ENCODE assay signal across 14 cellular contexts in genomic region chr9:13689925-13690324, GRCh38.
DNase-seq lines count a peak whose midpoint lies in the region; ATAC-seq and TF ChIP-seq lines count a peak whose summit lies in the region.
"Had no signal": no experiment of that assay in that cellular context is flagged by ENCODE, and none has a peak within 500 bp of the region (broad histone marks: within the 10 kb centered on the region; RNA-seq: fewer than 3 reads in every experiment).

No MANE protein-coding gene starts in this region.

- H3F3A ChIP-seq in PC-9 (ENCODE audit: insufficient read depth, low read depth), result no peaks in the 10 kb centered on the region

- no peak for DNase-seq in left ventricle myocardium superior
- no peak for DNase-seq in right cardiac atrium
- DNase-seq in epithelial cell of esophagus (ENCODE audit: low read depth), result peak; percentile 19
- DNase-seq in psoas muscle, result no peak
- no peak for DNase-seq in PC-9
- no peak for DNase-seq in DMS79 treated with DMSO at 0.1 percent for 48 hours (lab: John Stamatoyannopoulos, UW)
- no peak for DNase-seq in NCI-H1417 treated with DMSO at 0.1 percent for 48 hours (lab: John Stamatoyannopoulos, UW)
- DNase-seq: 8988T; AML-193; CD4-positive, CD25-positive, alpha-beta regulatory T cell; DMS53; GM23248 had no signal

- no peaks in the 10 kb centered on the region for H3K27me3 ChIP-seq in right cardiac atrium (ENCODE audit: control insufficient read depth, insufficient read depth)
- H3K27me3 ChIP-seq in psoas muscle (ENCODE audit: insufficient read depth in 3 of 3, low read length in 2 of 3), result no peaks in the 10 kb centered on the region
- no peaks in the 10 kb centered on the region for H3K27me3 ChIP-seq in PC-9 (ENCODE audit: insufficient read depth, low read depth)
- H3K27me3 ChIP-seq: BLaER1 had no signal

- CTCF ChIA-PET in PC-9 (lab: Charles Lee), result no interaction called here

- H3K36me3 ChIP-seq in psoas muscle (ENCODE audit: insufficient read depth in 1 of 2, low read depth in 1 of 2), result no peaks in the 10 kb centered on the region
- H3K36me3 ChIP-seq in PC-9 (ENCODE audit: low read depth), result no peaks in the 10 kb centered on the region
- H3K36me3 ChIP-seq: BLaER1, HAP-1 had no signal

- H3K4me3 ChIP-seq in right cardiac atrium (ENCODE audit: low read length) (no peak overlapping the region), epithelial cell of esophagus (ENCODE audit: low read length) (no peak overlapping the region), psoas muscle (no peak overlapping the region), PC-9 (no peak overlapping the region)
- H3K4me3 ChIP-seq: BLaER1, GM23248, HAP-1 had no signal

- peaks cover 4% of the 10 kb centered on the region for H3K4me1 ChIP-seq in right cardiac atrium (ENCODE audit: control insufficient read depth, insufficient read depth, low read length)
- peaks cover 37% of the 10 kb centered on the region for H3K4me1 ChIP-seq in psoas muscle
- H3K4me1 ChIP-seq in PC-9 (replicated peaks; ENCODE audit: insufficient read depth), result no peaks in the 10 kb centered on the region

- no peak overlapping the region for H3K4me2 ChIP-seq in PC-9
- H3K4me2 ChIP-seq: BLaER1 had no signal

- intact Hi-C loops in left ventricle myocardium superior (cut with micrococcal nuclease), result loop anchor here (10.0 kb wide), 1 partner anchor 245 kb away; no protein-coding TSS in a partner anchor
- intact Hi-C loops in right cardiac atrium (cut with DNase I), result loop anchor here in 2 of 4 donors (10.0 kb wide), 2 partner anchors 235 to 245 kb away; no protein-coding TSS in a partner anchor
- intact Hi-C loops in psoas muscle (cut with DNase I), result loop anchor here (5.0 to 10.0 kb wide), 2 partner anchors 235 to 263 kb away; no protein-coding TSS in a partner anchor
- intact Hi-C loops in PC-9 (cut with micrococcal nuclease; ENCODE audit: unreplicated experiment), result no loop called here

- no peaks in the 10 kb centered on the region for H4K20me1 ChIP-seq in PC-9 (ENCODE audit: insufficient read depth)
- H4K20me1 ChIP-seq: BLaER1 had no signal

- H3K9me2 ChIP-seq in PC-9 (ENCODE audit: insufficient read depth), result no peaks in the 10 kb centered on the region

- H3K9me3 ChIP-seq in right cardiac atrium (ENCODE audit: control insufficient read depth, low read length) (no peaks in the 10 kb centered on the region), psoas muscle (peaks cover 15% of the 10 kb centered on the region), PC-9 (ENCODE audit: insufficient read depth, low read depth) (no peaks in the 10 kb centered on the region)
- H3K9me3 ChIP-seq: HAP-1 had no signal

- peak; percentile 26 for ATAC-seq in left ventricle myocardium superior
- no peak for ATAC-seq in right cardiac atrium
- peak; percentile 53 to 93 (median 92) for ATAC-seq in psoas muscle

- BruUV-seq in PC-9 (replicated peaks; lab: Mats Ljungman, UMichigan), result no TSS peak

- H2AFZ ChIP-seq in PC-9, result no peak overlapping the region
- H2AFZ ChIP-seq: GM23248 had no signal

- 79% methylated on average over 2 of the region's 2 CpGs for whole genome bisulfite sequencing in right cardiac atrium
- 18 to 43% (median 19%) methylated on average over 2 of the region's 2 CpGs for WGBS in psoas muscle, 3 donors

- POLR2A ChIA-PET in PC-9 (lab: Charles Lee; ENCODE audit: unreplicated experiment), result no interaction called here

- H3K79me2 ChIP-seq in PC-9 (ENCODE audit: low read depth), result no peaks in the 10 kb centered on the region

- TF ChIP-seq CTCF in epithelial cell of esophagus (IDR thresholded peaks at IDR 0.05; ENCODE audit: insufficient read depth, low read depth, low read length, missing control alignments), result no peak
- TF ChIP-seq CTCF in psoas muscle (IDR thresholded peaks at IDR 0.05), result no peak
- no peak for TF ChIP-seq CTCF in PC-9 (conservative IDR thresholded peaks at IDR 0.05)

- H3K27ac ChIP-seq in right cardiac atrium (ENCODE audit: low read length) (no peak overlapping the region), psoas muscle (peak overlapping the region; percentile 74), PC-9 (no peak overlapping the region)
- H3K27ac ChIP-seq: BLaER1, GM23248 had no signal

Comparison
In these comparisons a context has a peak if more than half of its experiments do, and no peak if none do; other contexts are left out.
1. ATAC-seq: peak in left ventricle myocardium superior (single experiment) and psoas muscle (4 of 4); none in right cardiac atrium (0 of 2).